In the genomic region with DNA sequence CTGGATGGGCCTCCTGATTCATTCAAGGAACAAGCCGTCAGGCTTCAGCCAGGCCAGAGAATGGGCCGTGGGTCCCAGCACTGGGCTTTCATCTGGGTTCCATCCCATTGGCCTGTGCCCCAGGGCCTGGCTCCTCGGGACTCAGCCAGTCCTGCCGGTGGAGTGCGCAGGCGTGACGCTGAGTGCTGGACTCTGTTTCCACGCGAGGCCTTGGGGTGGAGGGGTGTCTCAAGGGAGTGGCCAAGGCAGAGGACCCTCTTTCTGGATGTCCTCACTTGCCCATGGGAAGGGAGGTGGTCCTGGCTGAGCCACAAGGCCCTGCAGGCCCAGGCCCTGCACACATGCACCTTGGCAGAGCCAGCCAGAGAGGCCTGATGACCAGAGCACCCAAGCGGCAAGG, we compare ENCODE assay signal across 11 cellular contexts. TPM values are rescaled to one million over a fixed set of nuclear protein-coding genes. Genes with fewer than 3 reads are reported as not detected.
A peak's percentile ranks its signal among the peaks of the same experiment; 100 is the strongest.
DNase-seq lines count a peak whose midpoint lies in the region; ATAC-seq and TF ChIP-seq lines count a peak whose summit lies in the region.
"Not testable (repeated sequence)": the region's sequence is repeated elsewhere in the genome, so short reads cannot be mapped to it uniquely, and the experiment has no call there.
"Had no signal": no experiment of that assay in that cellular context is flagged by ENCODE, and none has a peak within 500 bp of the region (broad histone marks: within the 10 kb centered on the region; RNA-seq: fewer than 3 reads in every experiment).

No MANE protein-coding gene starts in this region.

- not testable (repeated sequence) for TF ChIP-seq CTCF in left lung (IDR thresholded peaks at IDR 0.05); lower lobe of right lung (IDR thresholded peaks at IDR 0.05); spleen (IDR thresholded peaks at IDR 0.05 in 8 of 11, conservative IDR thresholded peaks at IDR 0.05 in 3 of 11)

- H3K4me3 Mint-ChIP-seq in activated T-cell treated with anti-CD3 and anti-CD28 coated beads, Interleukin-2, amount 50 U/mL, for 24 hours, result not testable (repeated sequence)

- peaks cover 0 to 22% of the 10 kb centered on the region in 2 donors for H3K27me3 ChIP-seq in left lung
- not testable (repeated sequence) for H3K27me3 ChIP-seq in lower lobe of right lung (ENCODE audit: low read depth); aorta (ENCODE audit: control insufficient read depth in 1 of 2, insufficient read depth in 2 of 2, low read length in 1 of 2)
- peaks cover 0 to 30% (median 0%) of the 10 kb centered on the region in 7 donors for H3K27me3 ChIP-seq in spleen (replicated peaks in 1 of 7)

- H3K9me3 ChIP-seq in left lung; lower lobe of right lung; spleen; aorta (ENCODE audit: control insufficient read depth, low read length): not testable (repeated sequence)

- H3K4me1 ChIP-seq in left lung; lower lobe of right lung; aorta (ENCODE audit: control insufficient read depth in 1 of 2, insufficient read depth in 2 of 2, low read length in 2 of 2): not testable (repeated sequence)
- H3K4me1 ChIP-seq in spleen, result peaks cover 0 to 16% (median 0%) of the 10 kb centered on the region in 6 donors

- H3K36me3 ChIP-seq in left lung; lower lobe of right lung; spleen; aorta (ENCODE audit: control insufficient read depth in 1 of 2, insufficient read depth in 2 of 2, low read length in 1 of 2): not testable (repeated sequence)

- 88 to 95% (median 92%) methylated on average over 7 to 10 of the region's 10 CpGs for WGBS in spleen, 5 donors
- 90 to 92% methylated on average over 9 to 10 of the region's 10 CpGs for WGBS in aorta, 2 donors

- not testable (repeated sequence) for H3K4me3 ChIP-seq in left lung; lower lobe of right lung; spleen; aorta (ENCODE audit: low read length in 2 of 2)

- ATAC-seq in Right ventricle myocardium inferior; left lung; lower lobe of right lung; aorta (ENCODE audit: low FRiP score): not testable (repeated sequence)

- not testable (repeated sequence) for H3K9me3 Mint-ChIP-seq in activated T-cell treated with anti-CD3 and anti-CD28 coated beads, Interleukin-2, amount 50 U/mL, for 24 hours

- H3K4me1 Mint-ChIP-seq in activated T-cell treated with anti-CD3 and anti-CD28 coated beads, Interleukin-2, amount 50 U/mL, for 24 hours (ENCODE audit: low read depth), result not testable (repeated sequence)

- H3K27ac ChIP-seq in left lung; lower lobe of right lung; spleen; aorta (ENCODE audit: low read depth in 1 of 2, low read length in 2 of 2): not testable (repeated sequence)

- not testable (repeated sequence) for H3K36me3 Mint-ChIP-seq in activated T-cell treated with anti-CD3 and anti-CD28 coated beads, Interleukin-2, amount 50 U/mL, for 24 hours (ENCODE audit: low read depth)

- TF ChIP-seq POLR2A in spleen (IDR thresholded peaks at IDR 0.05), result not testable (repeated sequence)

- intact Hi-C loops in Right ventricle myocardium inferior (cut with DNase I); left lung (cut with DNase I); lower lobe of right lung (cut with DNase I); posterior vena cava (cut with DNase I); spleen (cut with DNase I; ENCODE audit: low total_unique reads); aorta (cut with DNase I): not testable (repeated sequence)

- not testable (repeated sequence) for H3K27ac Mint-ChIP-seq in activated T-cell treated with anti-CD3 and anti-CD28 coated beads, Interleukin-2, amount 50 U/mL, for 24 hours

- H3K27me3 Mint-ChIP-seq in activated T-cell treated with anti-CD3 and anti-CD28 coated beads, Interleukin-2, amount 50 U/mL, for 24 hours, result not testable (repeated sequence)

- DNase-seq in G401 (ENCODE audit: low spot score), result peak; percentile 56
- DNase-seq in activated T-cell treated with anti-CD3 and anti-CD28 coated beads, Interleukin-2, amount 50 U/mL, for 24 hours, result peak; percentile 22
- peak; percentile 27 for DNase-seq in Right ventricle myocardium inferior (ENCODE audit: missing footprints)
- peak; percentile 10 to 45 for DNase-seq in left lung
- DNase-seq in lower lobe of right lung, result peak; percentile 33
- peak; percentile 66 for DNase-seq in posterior vena cava (ENCODE audit: low spot score)
- peak; percentile 70 for DNase-seq in spleen
- peak; percentile 29 to 63 for DNase-seq in aorta

- in situ Hi-C loops in G401 (cut with HindIII; ENCODE audit: low sequenced_read_pairs), result not testable (repeated sequence)

RNA-seq across cellular contexts. Expression of gene PRODH, which starts 28.0 kb away (rescaled TPM):
- 0.98 and 3.2 TPM in 2 replicates for total RNA-seq in G401 (2014; rRNA removed; shearing (Covaris generic))
- total RNA-seq in Right ventricle myocardium inferior (7.4 TPM), left lung (10 to 100 TPM; 20.6 to 77.9 TPM), lower lobe of right lung (33.9 TPM), posterior vena cava (1 to 10 TPM in 1 of 2 donors, under 1 TPM in 1; 0.33 to 3.4 TPM), spleen (1 to 10 TPM in 3 of 7 donors, under 1 TPM in 1, not detected in 3; 0.66 to 4.0 (median 1.5) TPM), aorta (1 to 10 TPM; 1.0 to 1.9 TPM)
- polyA plus RNA-seq in spleen (under 1 TPM; 0.55 to 0.70 (median 0.63) TPM), aorta (1 to 10 TPM; 1.5 to 2.3 TPM)
- total RNA-seq: CD4-positive, alpha-beta T cell; H4 had no signal
- polyA plus RNA-seq: BJ had no signal

RNA-seq across cellular contexts. Expression of gene DGCR6, which starts 57.9 kb away (rescaled TPM):
- total RNA-seq in G401 (2014; rRNA removed; shearing (Covaris generic)), result 0.98 and 6.4 TPM in 2 replicates
- total RNA-seq in Right ventricle myocardium inferior (8.0 TPM), left lung (1 to 10 TPM; 1.7 to 6.1 TPM), lower lobe of right lung (4.5 TPM), posterior vena cava (1 to 10 TPM; 1.0 to 3.5 TPM), spleen (1 to 10 TPM; 1.0 to 5.3 (median 1.8) TPM), aorta (1 to 10 TPM in 1 of 2 donors, under 1 TPM in 1; 0.88 to 1.7 TPM)
- polyA plus RNA-seq in spleen (1 to 10 TPM in 2 of 3 donors, under 1 TPM in 1; 0.46 to 1.4 (median 1.0) TPM), aorta (1 to 10 TPM; 3.3 to 5.8 TPM)
